Comparison of ENCODE assay signal across 9 cellular contexts in the genomic region with DNA sequence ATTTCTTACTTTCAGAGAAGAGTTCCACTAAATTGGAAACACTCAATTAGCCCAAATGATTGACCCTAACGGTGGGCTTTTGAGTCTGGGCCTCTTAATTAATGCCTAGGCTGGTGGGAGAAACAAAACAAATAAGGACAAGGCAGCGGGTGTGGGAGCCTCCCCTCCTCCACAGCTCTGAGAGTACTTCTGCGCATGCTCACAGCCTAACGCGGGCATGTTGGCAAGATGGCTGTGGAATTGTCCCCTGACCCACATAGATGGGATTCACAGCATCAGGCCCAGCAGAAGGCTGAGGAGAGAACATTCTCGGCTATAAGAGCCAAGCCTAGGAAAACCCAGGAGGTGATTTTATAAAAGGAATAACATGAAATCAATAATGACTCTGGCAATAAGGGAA.
"Had no signal": no experiment of that assay in that cellular context is flagged by ENCODE, and none has a peak within 500 bp of the region (broad histone marks: within the 10 kb centered on the region; RNA-seq: fewer than 3 reads in every experiment).

No MANE protein-coding gene starts in this region.

- H3K27ac ChIP-seq: GM23248, KMS-11 had no signal

- H3K9me3 ChIP-seq: HAP-1 had no signal

- H3K9me3 Mint-ChIP-seq: HFFc6 had no signal

- ATAC-seq: HCT116 had no signal

- H3K4me3 Mint-ChIP-seq: HFFc6 had no signal

- H3K27ac Mint-ChIP-seq: HFFc6 had no signal

- H3K36me3 ChIP-seq: HAP-1 had no signal

- H3K4me3 ChIP-seq: GM23248, HAP-1 had no signal

- DNase-seq: GM23248, GOT3, H7, HFFc6, IMR-90, KBM-7 had no signal
